Comparison of ENCODE assay signal across 19 cellular contexts in the genomic region with DNA sequence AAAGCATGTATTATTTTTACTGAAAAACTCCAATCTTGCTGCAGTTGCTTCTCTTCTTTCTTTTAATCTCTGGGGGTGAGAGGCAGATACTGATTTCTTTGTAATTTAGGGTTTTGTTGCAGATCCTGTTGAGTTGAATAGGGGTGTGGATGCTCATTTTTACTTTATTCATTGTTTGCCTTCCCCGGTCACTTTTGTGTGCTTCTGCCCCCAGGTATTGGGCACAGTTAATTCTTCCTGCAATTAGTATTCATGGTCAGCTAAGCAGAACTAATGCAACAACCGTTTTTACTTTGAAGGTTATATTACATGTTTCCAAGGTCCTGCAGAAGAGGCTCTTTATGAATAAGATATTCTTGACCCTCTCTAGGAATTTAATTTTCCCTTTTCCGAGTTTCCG.
DNase-seq lines count a peak whose midpoint lies in the region; ATAC-seq, FAIRE-seq and TF ChIP-seq lines count a peak whose summit lies in the region.
"Had no signal": no experiment of that assay in that cellular context is flagged by ENCODE, and none has a peak within 500 bp of the region (broad histone marks: within the 10 kb centered on the region; RNA-seq: fewer than 3 reads in every experiment).

No MANE protein-coding gene starts in this region.

- H3K4me3 Mint-ChIP-seq in memory B cell = no peak overlapping the region
- H3K4me3 Mint-ChIP-seq: B cell; CD4-positive, alpha-beta T cell had no signal

- no peak overlapping the region for H3K4me3 ChIP-seq in kidney (ENCODE audit: low read length in 2 of 2)
- H3K4me3 ChIP-seq: SK-N-MC had no signal

- no peaks in the 10 kb centered on the region for H3K4me1 ChIP-seq in kidney (ENCODE audit: control insufficient read depth in 1 of 2, insufficient read depth in 1 of 2, low read depth in 1 of 2, low read length in 2 of 2)

- H3K27me3 Mint-ChIP-seq in memory B cell = no peaks in the 10 kb centered on the region
- H3K27me3 Mint-ChIP-seq: B cell; CD4-positive, alpha-beta T cell had no signal

- intact Hi-C loops in kidney (cut with DNase I) = no loop called here

- no peak for FAIRE-seq in kidney (lab: Jason Lieb, UNC)
- FAIRE-seq: GM12891, HepG2 had no signal

- peaks cover 0 to 3% of the 10 kb centered on the region in 2 donors for H3K9me3 ChIP-seq in kidney (ENCODE audit: control insufficient read depth in 1 of 2, low read length in 2 of 2)

- TF ChIP-seq CTCF in kidney (IDR thresholded peaks at IDR 0.05; ENCODE audit: borderline replicate concordance, extremely low read depth, insufficient read depth) = no peak

- H3K36me3 Mint-ChIP-seq in memory B cell = no peaks in the 10 kb centered on the region

- H3K27ac ChIP-seq in kidney (ENCODE audit: low read depth in 2 of 2, low read length in 2 of 2) = no peak overlapping the region
- H3K27ac ChIP-seq: SK-N-MC had no signal

- H3K27ac Mint-ChIP-seq in memory B cell = peak overlapping the region; percentile 51
- H3K27ac Mint-ChIP-seq: B cell; CD4-positive, alpha-beta T cell had no signal

- no peaks in the 10 kb centered on the region for H3K9me3 Mint-ChIP-seq in memory B cell
- H3K9me3 Mint-ChIP-seq: CD4-positive, alpha-beta T cell had no signal

- peak; percentile 11 to 59 for DNase-seq in NCI-H2081 (lab: John Stamatoyannopoulos, UW)
- no peak for DNase-seq in NCI-H2081 treated with DMSO at 0.1 percent for 48 hours (lab: John Stamatoyannopoulos, UW)
- DNase-seq in DMS79 treated with DMSO at 0.1 percent for 48 hours (lab: John Stamatoyannopoulos, UW) = peak; percentile 20
- DNase-seq in NCI-H2227 (lab: John Stamatoyannopoulos, UW; ENCODE audit: unreplicated experiment) = peak; percentile 7
- no peak for DNase-seq in memory B cell (ENCODE audit: low spot score in 2 of 2)
- DNase-seq in kidney = no peak
- no peak for DNase-seq in amygdala (lab: John Stamatoyannopoulos, UW)
- no peak for DNase-seq in activated CD4-positive, CD25-positive, alpha-beta regulatory T cell treated with anti-CD3 and anti-CD28 coated beads, Interleukin-2, amount 50 U/mL, for 72 hours
- DNase-seq: CD4-positive, alpha-beta T cell; GOT3; KG1; NCI-H1694 treated with DMSO at 0.1 percent for 48 hours; NCI-H510A treated with DMSO at 0.1 percent for 48 hours; NK-92 treated with Interleukin-12 subunit alpha and Interleukin-12 subunit beta, amount 100 ng/mL, for 24 hours; Right ventricle myocardium superior had no signal

- no peaks in the 10 kb centered on the region for H3K36me3 ChIP-seq in kidney (ENCODE audit: control insufficient read depth in 1 of 2, insufficient read depth in 2 of 2, low read length in 2 of 2)

- H3K4me1 Mint-ChIP-seq in memory B cell = no peaks in the 10 kb centered on the region
- H3K4me1 Mint-ChIP-seq: B cell had no signal

- H3K9ac ChIP-seq in kidney (ENCODE audit: low read length in 2 of 2) = no peak overlapping the region

- ATAC-seq in memory B cell (ENCODE audit: low read depth) = no peak
- ATAC-seq: HepG2 had no signal

Comparison
In these comparisons a context has a peak if more than half of its experiments do, and no peak if none do; other contexts are left out.
1. DNase-seq: peak in NCI-H2081 (2 of 2), DMS79 treated with DMSO at 0.1 percent for 48 hours (single experiment) and NCI-H2227 (single experiment); none in NCI-H2081 treated with DMSO at 0.1 percent for 48 hours (single experiment), memory B cell (0 of 2), kidney (single experiment), amygdala (0 of 56) and activated CD4-positive, CD25-positive, alpha-beta regulatory T cell treated with anti-CD3 and anti-CD28 coated beads, Interleukin-2, amount 50 U/mL, for 72 hours (single experiment).